Comparison of ENCODE assay signal across 9 cellular contexts in genomic region chr19:46015080-46015960, GRCh38. TPM values are rescaled to one million over a fixed set of nuclear protein-coding genes. Genes with fewer than 3 reads are reported as not detected.
DNase-seq lines count a peak whose midpoint lies in the region; ATAC-seq, FAIRE-seq and TF ChIP-seq lines count a peak whose summit lies in the region.
"Had no signal": no experiment of that assay in that cellular context is flagged by ENCODE, and none has a peak within 500 bp of the region (broad histone marks: within the 10 kb centered on the region; RNA-seq: fewer than 3 reads in every experiment).

No MANE protein-coding gene starts in this region.

- POLR2A ChIA-PET in A673 (lab: Charles Lee; ENCODE audit: low non-redundant PET): no interaction called here
- POLR2A ChIA-PET in K562 (lab: Yijun Ruan, JAX): no interaction called here

- H3K4me1 ChIP-seq in A673 (ENCODE audit: insufficient read depth, low read length, poor library complexity, severe bottlenecking) (peaks cover 15% of the 10 kb centered on the region), K562 (replicated peaks in 1 of 2; ENCODE audit: control insufficient read depth in 2 of 2, insufficient read depth in 2 of 2, low read length in 2 of 2) (peaks cover 3 to 29% of the 10 kb centered on the region in 2 experiments; a peak in 4 of 5 replicates)

- H3K9me1 ChIP-seq in K562 (ENCODE audit: control insufficient read depth, insufficient read depth, low read length): no peaks in the 10 kb centered on the region

- no peak for TF ChIP-seq POLR2A in K562 (conservative IDR thresholded peaks at IDR 0.05)

- CTCF ChIA-PET in A673 (lab: Charles Lee) (interaction anchor here (0.7 kb wide), 1 partner anchor 11 kb away, joined by 4 read pairs; no protein-coding TSS in a partner anchor), K562 (lab: Yijun Ruan, JAX; ENCODE audit: low intra/inter-chr PET ratio) (interaction anchor here (0.7 kb wide), 1 partner anchor 197 kb away, joined by 4 read pairs; no protein-coding TSS in a partner anchor)

- BruUV-seq in A673 (replicated peaks; lab: Mats Ljungman, UMichigan): no TSS peak
- BruUV-seq in K562 (replicated peaks; lab: Mats Ljungman, UMichigan): no TSS peak

- H3K4me2 ChIP-seq in K562 (ENCODE audit: insufficient read depth, low read length): no peak overlapping the region

- peaks cover 2% of the 10 kb centered on the region; the same call in 1 of the 2 replicates for H4K20me1 ChIP-seq in K562 (replicated peaks; ENCODE audit: control insufficient read depth, insufficient read depth, low read length)

- no peaks in the 10 kb centered on the region for H3K9me3 ChIP-seq in A673 (ENCODE audit: low read depth, low read length, poor library complexity, severe bottlenecking)
- H3K9me3 ChIP-seq in K562 (replicated peaks; ENCODE audit: control insufficient read depth, insufficient read depth, low read depth, low read length): no peaks in the 10 kb centered on the region

- no peak for TF ChIP-seq RAD21 in K562 (CRISPR knock-in tag; conservative IDR thresholded peaks at IDR 0.05 in 1 of 2, IDR thresholded peaks at IDR 0.05 in 1 of 2)

- no peak for FAIRE-seq in K562 (lab: Jason Lieb, UNC)
- FAIRE-seq in HTR-8/SVneo (lab: Jason Lieb, UNC): no peak

- H3K36me3 ChIP-seq in A673 (ENCODE audit: insufficient read depth, low read length, poor library complexity, severe bottlenecking) (no peaks in the 10 kb centered on the region), K562 (ENCODE audit: control insufficient read depth, insufficient read depth, low read length) (peaks cover 16% of the 10 kb centered on the region; the same call in 1 of the 3 replicates)

- peak; percentile 62 for ATAC-seq in K562

- in situ Hi-C loops in K562 (cut with MboI): no loop called here

- no peak overlapping the region for H3K27ac ChIP-seq in A673 (ENCODE audit: low read depth, low read length, poor library complexity, severe bottlenecking)
- no peak overlapping the region for H3K27ac ChIP-seq in K562 (ENCODE audit: extremely low read depth, low read depth, low read length)

- H2AFZ ChIP-seq in K562 (ENCODE audit: low read depth, low read length): no peak overlapping the region

- TF ChIP-seq CTCF in A673 (conservative IDR thresholded peaks at IDR 0.05; ENCODE audit: low read depth, low read length) (no peak), K562 (IDR thresholded peaks at IDR 0.05 in 2 of 3, conservative IDR thresholded peaks at IDR 0.05 in 1 of 3; ENCODE audit: insufficient read depth in 2 of 3, low read depth in 1 of 3, low read length in 3 of 3) (no peak)

- H3K4me3 ChIP-seq in A673 (ENCODE audit: low read depth, low read length, poor library complexity, severe bottlenecking) (peak overlapping the region; percentile 50), K562 (no peak overlapping the region)

- H3K9ac ChIP-seq in K562 (ENCODE audit: insufficient read depth in 1 of 2, low read depth in 2 of 2, low read length in 2 of 2): no peak overlapping the region

- TF ChIP-seq EP300 in K562 (IDR thresholded peaks at IDR 0.05; ENCODE audit: low read length): no peak

- H3K79me2 ChIP-seq in K562 (ENCODE audit: control insufficient read depth, insufficient read depth, low read length): no peaks in the 10 kb centered on the region

- DNase-seq in A673 (ENCODE audit: low spot score) (peak; percentile 74), HT-29 (ENCODE audit: low spot score) (peak; percentile 94), T-helper 22 cell (ENCODE audit: low read depth) (peak; percentile 45), K562 (ENCODE audit: extremely low read depth in 1 of 4, low spot score in 3 of 4) (peak in 3 of 4 experiments; percentile 66 to 76 (median 73)), iris pigment epithelial cell (ENCODE audit: low read depth) (peak; percentile 35), dedifferentiated amniotic fluid mesenchymal stem cell (ENCODE audit: extremely low spot score) (no peak), HTR-8/SVneo (ENCODE audit: insufficient read length, low spot score) (no peak)
- peak; percentile 72 to 76 for DNase-seq in stimulated activated CD4-positive, alpha-beta T cell treated with anti-CD3 and anti-CD28 coated beads, Interleukin-2, amount 100 ng/mL, for 24 hours
- DNase-seq: DND-41 had no signal

- intact Hi-C loops in A673 (cut with micrococcal nuclease; ENCODE audit: unreplicated experiment): no loop called here
- intact Hi-C loops in K562 (cut with micrococcal nuclease): no loop called here

- WGBS in K562 (ENCODE audit: insufficient coverage, low coverage, missing lambda C conversion rate): 96% methylated on average over 31 of the region's 72 CpGs

- H3K27me3 ChIP-seq in A673 (replicated peaks; ENCODE audit: insufficient read depth, low read depth, low read length, poor library complexity) (peaks cover 12% of the 10 kb centered on the region), K562 (ENCODE audit: control insufficient read depth in 2 of 2, insufficient read depth in 2 of 2, low read length in 2 of 2) (no peaks in the 10 kb centered on the region)

RNA-seq across cellular contexts. Expression of gene PGLYRP1, which starts 7.5 kb away (rescaled TPM):
- total RNA-seq in A673 (2021) (not detected in 2 replicates), K562 (2014; rRNA removed) (not detected in 2 replicates), K562 (2014; rRNA removed; fragmentation: Illumina TruSeq; extraction: Trizol) (not detected in 2 replicates), K562 (2015; rRNA removed; fragmentation: Illumina TruSeq; extraction: Trizol) (not detected in 2 replicates), K562 (2021) (not detected in 2 replicates)
- total RNA-seq in HT-29 (2014; rRNA removed; shearing (Covaris generic)): not detected in 2 replicates
- total RNA-seq in K562 (2011; cell fraction: chromatin; rRNA removed; ENCODE audit: low replicate concordance): not detected in 2 replicates
- total RNA-seq in K562 (2011; cell fraction: nucleolus; rRNA removed): not detected in 2 replicates
- total RNA-seq in K562 (2011; cell fraction: nucleoplasm; rRNA removed): not detected in 2 replicates
- polyA plus RNA-seq in K562 (2011; rRNA removed) (not detected in 2 replicates), K562 (2014; fragmentation: Illumina TruSeq; extraction: Trizol) (not detected in 2 replicates), K562 (2014; fragmentation: Nextera tagmentation; extraction: Ambion mirVana) (not detected), K562 (2014; rRNA removed) (not detected in 2 replicates)
- polyA plus RNA-seq in K562 (2011; cell fraction: cytosol; rRNA removed): not detected in 2 replicates
- not detected in 2 replicates for polyA plus RNA-seq in K562 (2011; cell fraction: nucleus; rRNA removed)
- polyA plus RNA-seq in K562 (2012): 0.20 and 0.25 TPM in 2 replicates
- not detected in 2 replicates for polyA minus RNA-seq in K562 (2011; rRNA and poly(A)+ RNA removed)
- polyA minus RNA-seq in K562 (2011; cell fraction: cytosol; rRNA and poly(A)+ RNA removed): not detected in 2 replicates
- polyA minus RNA-seq in K562 (2011; cell fraction: nucleus; rRNA and poly(A)+ RNA removed): not detected in 2 replicates

RNA-seq across cellular contexts. Expression of gene CCDC61, which starts 20.1 kb away (rescaled TPM):
- 15.4 and 16.5 TPM in 2 replicates for total RNA-seq in A673 (2021)
- 20.3 and 24.4 TPM in 2 replicates for total RNA-seq in HT-29 (2014; rRNA removed; shearing (Covaris generic))
- 26.3 and 56.0 TPM in 2 replicates for total RNA-seq in K562 (2011; cell fraction: chromatin; rRNA removed; ENCODE audit: low replicate concordance)
- total RNA-seq in K562 (2011; cell fraction: nucleolus; rRNA removed): 42.4 and 47.0 TPM in 2 replicates
- total RNA-seq in K562 (2011; cell fraction: nucleoplasm; rRNA removed): 31.0 and 36.6 TPM in 2 replicates
- 19.8 and 21.5 TPM in 2 replicates for total RNA-seq in K562 (2014; rRNA removed)
- total RNA-seq in K562 (2014; rRNA removed; fragmentation: Illumina TruSeq; extraction: Trizol): 4.9 and 5.4 TPM in 2 replicates
- total RNA-seq in K562 (2015; rRNA removed; fragmentation: Illumina TruSeq; extraction: Trizol): 10.3 and 11.4 TPM in 2 replicates
- 26.3 and 27.0 TPM in 2 replicates for total RNA-seq in K562 (2021)
- polyA plus RNA-seq in K562 (2011; rRNA removed): 10.6 and 12.4 TPM in 2 replicates
- polyA plus RNA-seq in K562 (2011; cell fraction: cytosol; rRNA removed): 10.4 and 25.4 TPM in 2 replicates
- 41.2 and 57.4 TPM in 2 replicates for polyA plus RNA-seq in K562 (2011; cell fraction: nucleus; rRNA removed)
- polyA plus RNA-seq in K562 (2012): 19.9 and 20.3 TPM in 2 replicates
- polyA plus RNA-seq in K562 (2014; fragmentation: Illumina TruSeq; extraction: Trizol): 9.4 and 15.5 TPM in 2 replicates
- polyA plus RNA-seq in K562 (2014; fragmentation: Nextera tagmentation; extraction: Ambion mirVana): under 1 TPM; 0.07 to 0.59 TPM
- 20.9 and 21.4 TPM in 2 replicates for polyA plus RNA-seq in K562 (2014; rRNA removed)
- 2.8 and 5.2 TPM in 2 replicates for polyA minus RNA-seq in K562 (2011; rRNA and poly(A)+ RNA removed)
- polyA minus RNA-seq in K562 (2011; cell fraction: cytosol; rRNA and poly(A)+ RNA removed): 12.0 and 13.0 TPM in 2 replicates
- polyA minus RNA-seq in K562 (2011; cell fraction: nucleus; rRNA and poly(A)+ RNA removed): 19.5 and 24.2 TPM in 2 replicates

RNA-seq across cellular contexts. Expression of gene IGFL4, which starts 25.5 kb away (rescaled TPM):
- total RNA-seq in A673 (2021): not detected in 2 replicates
- 4.2 and 6.8 TPM in 2 replicates for total RNA-seq in HT-29 (2014; rRNA removed; shearing (Covaris generic))
- total RNA-seq in K562 (2011; cell fraction: chromatin; rRNA removed; ENCODE audit: low replicate concordance): not detected in 2 replicates
- not detected in 2 replicates for total RNA-seq in K562 (2011; cell fraction: nucleolus; rRNA removed)
- not detected in 2 replicates for total RNA-seq in K562 (2011; cell fraction: nucleoplasm; rRNA removed)
- total RNA-seq in K562 (2014; rRNA removed): 0.04 TPM in 1 of 2 replicates, not detected in the other
- not detected in 2 replicates for total RNA-seq in K562 (2014; rRNA removed; fragmentation: Illumina TruSeq; extraction: Trizol)
- total RNA-seq in K562 (2015; rRNA removed; fragmentation: Illumina TruSeq; extraction: Trizol): not detected in 2 replicates
- total RNA-seq in K562 (2021): not detected in 2 replicates
- polyA plus RNA-seq in K562 (2011; rRNA removed): 0.07 TPM in 1 of 2 replicates, not detected in the other
- polyA plus RNA-seq in K562 (2011; cell fraction: cytosol; rRNA removed): not detected in 2 replicates
- 0.04 and 0.11 TPM in 2 replicates for polyA plus RNA-seq in K562 (2011; cell fraction: nucleus; rRNA removed)
- polyA plus RNA-seq in K562 (2012): 0.14 TPM in 1 of 2 replicates, not detected in the other
- not detected in 2 replicates for polyA plus RNA-seq in K562 (2014; fragmentation: Illumina TruSeq; extraction: Trizol)
- not detected for polyA plus RNA-seq in K562 (2014; fragmentation: Nextera tagmentation; extraction: Ambion mirVana)
- polyA plus RNA-seq in K562 (2014; rRNA removed): not detected in 2 replicates
- polyA minus RNA-seq in K562 (2011; rRNA and poly(A)+ RNA removed): not detected in 2 replicates
- polyA minus RNA-seq in K562 (2011; cell fraction: cytosol; rRNA and poly(A)+ RNA removed): not detected in 2 replicates
- not detected in 2 replicates for polyA minus RNA-seq in K562 (2011; cell fraction: nucleus; rRNA and poly(A)+ RNA removed)

RNA-seq across cellular contexts. Expression of gene NOVA2, which starts 41.7 kb away (rescaled TPM):
- total RNA-seq in A673 (2021) (not detected in 2 replicates), K562 (2014; rRNA removed) (not detected in 2 replicates), K562 (2014; rRNA removed; fragmentation: Illumina TruSeq; extraction: Trizol) (not detected in 2 replicates), K562 (2015; rRNA removed; fragmentation: Illumina TruSeq; extraction: Trizol) (not detected in 2 replicates), K562 (2021) (not detected in 2 replicates)
- total RNA-seq in HT-29 (2014; rRNA removed; shearing (Covaris generic)): not detected in 2 replicates
- not detected in 2 replicates for total RNA-seq in K562 (2011; cell fraction: chromatin; rRNA removed; ENCODE audit: low replicate concordance)
- not detected in 2 replicates for total RNA-seq in K562 (2011; cell fraction: nucleolus; rRNA removed)
- not detected in 2 replicates for total RNA-seq in K562 (2011; cell fraction: nucleoplasm; rRNA removed)
- polyA plus RNA-seq in K562 (2011; rRNA removed) (not detected in 2 replicates), K562 (2014; fragmentation: Illumina TruSeq; extraction: Trizol) (not detected in 2 replicates), K562 (2014; fragmentation: Nextera tagmentation; extraction: Ambion mirVana) (not detected), K562 (2014; rRNA removed) (not detected in 2 replicates)
- polyA plus RNA-seq in K562 (2011; cell fraction: cytosol; rRNA removed): not detected in 2 replicates
- not detected in 2 replicates for polyA plus RNA-seq in K562 (2011; cell fraction: nucleus; rRNA removed)
- 0.03 TPM in 1 of 2 replicates, not detected in the other for polyA plus RNA-seq in K562 (2012)
- polyA minus RNA-seq in K562 (2011; rRNA and poly(A)+ RNA removed): not detected in 2 replicates
- polyA minus RNA-seq in K562 (2011; cell fraction: cytosol; rRNA and poly(A)+ RNA removed): not detected in 2 replicates
- not detected in 2 replicates for polyA minus RNA-seq in K562 (2011; cell fraction: nucleus; rRNA and poly(A)+ RNA removed)

Comparison
In these comparisons a context has a peak if more than half of its experiments do, and no peak if none do; other contexts are left out.
1. DNase-seq: peak in A673 (single experiment), HT-29 (single experiment), T-helper 22 cell (single experiment), K562 (3 of 4), iris pigment epithelial cell (single experiment) and stimulated activated CD4-positive, alpha-beta T cell treated with anti-CD3 and anti-CD28 coated beads, Interleukin-2, amount 100 ng/mL, for 24 hours (2 of 2); none in dedifferentiated amniotic fluid mesenchymal stem cell (single experiment) and HTR-8/SVneo (single experiment).